ENCODE assay signal across 1 cellular context in the genomic region with DNA sequence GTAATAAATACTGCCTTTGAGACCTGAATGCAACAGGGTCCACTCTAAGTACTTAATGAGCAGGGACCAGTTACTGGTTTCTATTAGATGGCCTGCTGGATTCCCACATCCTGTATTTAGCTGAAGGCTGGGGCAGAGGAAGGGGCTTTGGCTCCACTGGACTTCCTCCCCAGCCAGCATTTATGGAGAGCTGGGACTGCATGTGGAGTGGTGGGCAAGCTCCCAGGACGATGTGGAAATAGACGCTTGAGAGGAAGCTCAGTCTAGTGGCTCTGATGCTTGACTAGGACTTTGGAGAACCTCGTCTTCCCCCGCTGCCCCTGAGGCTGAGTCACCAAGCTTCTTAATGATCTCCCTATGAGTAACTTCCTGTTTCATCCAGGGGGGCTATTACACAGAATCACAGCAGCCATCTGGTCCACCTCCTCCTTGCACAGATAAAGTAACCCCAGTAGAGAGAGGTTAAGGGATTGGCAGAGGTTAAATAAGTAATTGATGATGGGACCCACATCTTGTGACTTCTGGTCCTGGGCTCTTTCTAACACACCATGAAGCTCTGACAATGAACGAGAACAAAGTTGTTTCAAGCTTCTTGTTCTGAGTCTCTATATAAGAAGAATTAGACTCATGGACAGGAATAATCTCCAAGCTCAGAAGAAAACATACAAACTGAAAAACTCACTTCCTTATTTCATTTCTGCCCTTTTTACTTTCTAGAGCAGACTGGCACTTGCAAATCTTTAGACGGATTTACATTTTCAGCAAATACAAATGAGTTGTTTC.
A peak's percentile ranks its signal among the peaks of the same experiment; 100 is the strongest.
TF ChIP-seq lines count a peak whose summit lies in the region.

No MANE protein-coding gene starts in this region.

TF ChIP-seq in K562, 482 proteins besides CTCF, POLR2A, EP300 and RAD21 (continued from another document and continues in another):
- TF ChIP-seq, protein P1, sequence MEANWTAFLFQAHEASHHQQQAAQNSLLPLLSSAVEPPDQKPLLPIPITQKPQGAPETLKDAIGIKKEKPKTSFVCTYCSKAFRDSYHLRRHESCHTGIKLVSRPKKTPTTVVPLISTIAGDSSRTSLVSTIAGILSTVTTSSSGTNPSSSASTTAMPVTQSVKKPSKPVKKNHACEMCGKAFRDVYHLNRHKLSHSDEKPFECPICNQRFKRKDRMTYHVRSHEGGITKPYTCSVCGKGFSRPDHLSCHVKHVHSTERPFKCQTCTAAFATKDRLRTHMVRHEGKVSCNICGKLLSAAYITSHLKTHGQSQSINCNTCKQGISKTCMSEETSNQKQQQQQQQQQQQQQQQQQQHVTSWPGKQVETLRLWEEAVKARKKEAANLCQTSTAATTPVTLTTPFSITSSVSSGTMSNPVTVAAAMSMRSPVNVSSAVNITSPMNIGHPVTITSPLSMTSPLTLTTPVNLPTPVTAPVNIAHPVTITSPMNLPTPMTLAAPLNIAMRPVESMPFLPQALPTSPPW (CRISPR knock-in tag; IDR thresholded peaks at IDR 0.05) = peak; percentile 59
- no peak for TF ChIP-seq NFYB (IDR thresholded peaks at IDR 0.05; ENCODE audit: extremely low read depth, insufficient read length)
- no peak for TF ChIP-seq MTA3 (IDR thresholded peaks at IDR 0.05; ENCODE audit: borderline replicate concordance)
- no peak for TF ChIP-seq CEBPB (tag; IDR thresholded peaks at IDR 0.05)
- TF ChIP-seq, protein P2, sequence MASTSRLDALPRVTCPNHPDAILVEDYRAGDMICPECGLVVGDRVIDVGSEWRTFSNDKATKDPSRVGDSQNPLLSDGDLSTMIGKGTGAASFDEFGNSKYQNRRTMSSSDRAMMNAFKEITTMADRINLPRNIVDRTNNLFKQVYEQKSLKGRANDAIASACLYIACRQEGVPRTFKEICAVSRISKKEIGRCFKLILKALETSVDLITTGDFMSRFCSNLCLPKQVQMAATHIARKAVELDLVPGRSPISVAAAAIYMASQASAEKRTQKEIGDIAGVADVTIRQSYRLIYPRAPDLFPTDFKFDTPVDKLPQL (IDR thresholded peaks at IDR 0.05; ENCODE audit: extremely low read depth, insufficient read length) = no peak
- TF ChIP-seq, protein P3, sequence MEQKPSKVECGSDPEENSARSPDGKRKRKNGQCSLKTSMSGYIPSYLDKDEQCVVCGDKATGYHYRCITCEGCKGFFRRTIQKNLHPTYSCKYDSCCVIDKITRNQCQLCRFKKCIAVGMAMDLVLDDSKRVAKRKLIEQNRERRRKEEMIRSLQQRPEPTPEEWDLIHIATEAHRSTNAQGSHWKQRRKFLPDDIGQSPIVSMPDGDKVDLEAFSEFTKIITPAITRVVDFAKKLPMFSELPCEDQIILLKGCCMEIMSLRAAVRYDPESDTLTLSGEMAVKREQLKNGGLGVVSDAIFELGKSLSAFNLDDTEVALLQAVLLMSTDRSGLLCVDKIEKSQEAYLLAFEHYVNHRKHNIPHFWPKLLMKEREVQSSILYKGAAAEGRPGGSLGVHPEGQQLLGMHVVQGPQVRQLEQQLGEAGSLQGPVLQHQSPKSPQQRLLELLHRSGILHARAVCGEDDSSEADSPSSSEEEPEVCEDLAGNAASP (IDR thresholded peaks at IDR 0.05) = no peak
- no peak for TF ChIP-seq ZNF583 (CRISPR knock-in tag; IDR thresholded peaks at IDR 0.05)
- no peak for TF ChIP-seq NCOA6 (IDR thresholded peaks at IDR 0.05)
- TF ChIP-seq CBX5 (IDR thresholded peaks at IDR 0.05; ENCODE audit: borderline replicate concordance, low read depth) = no peak
- TF ChIP-seq, protein P4, sequence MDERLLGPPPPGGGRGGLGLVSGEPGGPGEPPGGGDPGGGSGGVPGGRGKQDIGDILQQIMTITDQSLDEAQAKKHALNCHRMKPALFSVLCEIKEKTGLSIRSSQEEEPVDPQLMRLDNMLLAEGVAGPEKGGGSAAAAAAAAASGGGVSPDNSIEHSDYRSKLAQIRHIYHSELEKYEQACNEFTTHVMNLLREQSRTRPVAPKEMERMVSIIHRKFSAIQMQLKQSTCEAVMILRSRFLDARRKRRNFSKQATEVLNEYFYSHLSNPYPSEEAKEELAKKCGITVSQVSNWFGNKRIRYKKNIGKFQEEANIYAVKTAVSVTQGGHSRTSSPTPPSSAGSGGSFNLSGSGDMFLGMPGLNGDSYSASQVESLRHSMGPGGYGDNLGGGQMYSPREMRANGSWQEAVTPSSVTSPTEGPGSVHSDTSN (CRISPR knock-in tag; IDR thresholded peaks at IDR 0.05; ENCODE audit: low read depth) = no peak
- TF ChIP-seq, protein P4 (tag; conservative IDR thresholded peaks at IDR 0.05; ENCODE audit: low read depth) = no peak
- TF ChIP-seq, protein P5, sequence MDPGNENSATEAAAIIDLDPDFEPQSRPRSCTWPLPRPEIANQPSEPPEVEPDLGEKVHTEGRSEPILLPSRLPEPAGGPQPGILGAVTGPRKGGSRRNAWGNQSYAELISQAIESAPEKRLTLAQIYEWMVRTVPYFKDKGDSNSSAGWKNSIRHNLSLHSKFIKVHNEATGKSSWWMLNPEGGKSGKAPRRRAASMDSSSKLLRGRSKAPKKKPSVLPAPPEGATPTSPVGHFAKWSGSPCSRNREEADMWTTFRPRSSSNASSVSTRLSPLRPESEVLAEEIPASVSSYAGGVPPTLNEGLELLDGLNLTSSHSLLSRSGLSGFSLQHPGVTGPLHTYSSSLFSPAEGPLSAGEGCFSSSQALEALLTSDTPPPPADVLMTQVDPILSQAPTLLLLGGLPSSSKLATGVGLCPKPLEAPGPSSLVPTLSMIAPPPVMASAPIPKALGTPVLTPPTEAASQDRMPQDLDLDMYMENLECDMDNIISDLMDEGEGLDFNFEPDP (CRISPR knock-in tag; IDR thresholded peaks at IDR 0.05) = no peak
- TF ChIP-seq, protein P6, sequence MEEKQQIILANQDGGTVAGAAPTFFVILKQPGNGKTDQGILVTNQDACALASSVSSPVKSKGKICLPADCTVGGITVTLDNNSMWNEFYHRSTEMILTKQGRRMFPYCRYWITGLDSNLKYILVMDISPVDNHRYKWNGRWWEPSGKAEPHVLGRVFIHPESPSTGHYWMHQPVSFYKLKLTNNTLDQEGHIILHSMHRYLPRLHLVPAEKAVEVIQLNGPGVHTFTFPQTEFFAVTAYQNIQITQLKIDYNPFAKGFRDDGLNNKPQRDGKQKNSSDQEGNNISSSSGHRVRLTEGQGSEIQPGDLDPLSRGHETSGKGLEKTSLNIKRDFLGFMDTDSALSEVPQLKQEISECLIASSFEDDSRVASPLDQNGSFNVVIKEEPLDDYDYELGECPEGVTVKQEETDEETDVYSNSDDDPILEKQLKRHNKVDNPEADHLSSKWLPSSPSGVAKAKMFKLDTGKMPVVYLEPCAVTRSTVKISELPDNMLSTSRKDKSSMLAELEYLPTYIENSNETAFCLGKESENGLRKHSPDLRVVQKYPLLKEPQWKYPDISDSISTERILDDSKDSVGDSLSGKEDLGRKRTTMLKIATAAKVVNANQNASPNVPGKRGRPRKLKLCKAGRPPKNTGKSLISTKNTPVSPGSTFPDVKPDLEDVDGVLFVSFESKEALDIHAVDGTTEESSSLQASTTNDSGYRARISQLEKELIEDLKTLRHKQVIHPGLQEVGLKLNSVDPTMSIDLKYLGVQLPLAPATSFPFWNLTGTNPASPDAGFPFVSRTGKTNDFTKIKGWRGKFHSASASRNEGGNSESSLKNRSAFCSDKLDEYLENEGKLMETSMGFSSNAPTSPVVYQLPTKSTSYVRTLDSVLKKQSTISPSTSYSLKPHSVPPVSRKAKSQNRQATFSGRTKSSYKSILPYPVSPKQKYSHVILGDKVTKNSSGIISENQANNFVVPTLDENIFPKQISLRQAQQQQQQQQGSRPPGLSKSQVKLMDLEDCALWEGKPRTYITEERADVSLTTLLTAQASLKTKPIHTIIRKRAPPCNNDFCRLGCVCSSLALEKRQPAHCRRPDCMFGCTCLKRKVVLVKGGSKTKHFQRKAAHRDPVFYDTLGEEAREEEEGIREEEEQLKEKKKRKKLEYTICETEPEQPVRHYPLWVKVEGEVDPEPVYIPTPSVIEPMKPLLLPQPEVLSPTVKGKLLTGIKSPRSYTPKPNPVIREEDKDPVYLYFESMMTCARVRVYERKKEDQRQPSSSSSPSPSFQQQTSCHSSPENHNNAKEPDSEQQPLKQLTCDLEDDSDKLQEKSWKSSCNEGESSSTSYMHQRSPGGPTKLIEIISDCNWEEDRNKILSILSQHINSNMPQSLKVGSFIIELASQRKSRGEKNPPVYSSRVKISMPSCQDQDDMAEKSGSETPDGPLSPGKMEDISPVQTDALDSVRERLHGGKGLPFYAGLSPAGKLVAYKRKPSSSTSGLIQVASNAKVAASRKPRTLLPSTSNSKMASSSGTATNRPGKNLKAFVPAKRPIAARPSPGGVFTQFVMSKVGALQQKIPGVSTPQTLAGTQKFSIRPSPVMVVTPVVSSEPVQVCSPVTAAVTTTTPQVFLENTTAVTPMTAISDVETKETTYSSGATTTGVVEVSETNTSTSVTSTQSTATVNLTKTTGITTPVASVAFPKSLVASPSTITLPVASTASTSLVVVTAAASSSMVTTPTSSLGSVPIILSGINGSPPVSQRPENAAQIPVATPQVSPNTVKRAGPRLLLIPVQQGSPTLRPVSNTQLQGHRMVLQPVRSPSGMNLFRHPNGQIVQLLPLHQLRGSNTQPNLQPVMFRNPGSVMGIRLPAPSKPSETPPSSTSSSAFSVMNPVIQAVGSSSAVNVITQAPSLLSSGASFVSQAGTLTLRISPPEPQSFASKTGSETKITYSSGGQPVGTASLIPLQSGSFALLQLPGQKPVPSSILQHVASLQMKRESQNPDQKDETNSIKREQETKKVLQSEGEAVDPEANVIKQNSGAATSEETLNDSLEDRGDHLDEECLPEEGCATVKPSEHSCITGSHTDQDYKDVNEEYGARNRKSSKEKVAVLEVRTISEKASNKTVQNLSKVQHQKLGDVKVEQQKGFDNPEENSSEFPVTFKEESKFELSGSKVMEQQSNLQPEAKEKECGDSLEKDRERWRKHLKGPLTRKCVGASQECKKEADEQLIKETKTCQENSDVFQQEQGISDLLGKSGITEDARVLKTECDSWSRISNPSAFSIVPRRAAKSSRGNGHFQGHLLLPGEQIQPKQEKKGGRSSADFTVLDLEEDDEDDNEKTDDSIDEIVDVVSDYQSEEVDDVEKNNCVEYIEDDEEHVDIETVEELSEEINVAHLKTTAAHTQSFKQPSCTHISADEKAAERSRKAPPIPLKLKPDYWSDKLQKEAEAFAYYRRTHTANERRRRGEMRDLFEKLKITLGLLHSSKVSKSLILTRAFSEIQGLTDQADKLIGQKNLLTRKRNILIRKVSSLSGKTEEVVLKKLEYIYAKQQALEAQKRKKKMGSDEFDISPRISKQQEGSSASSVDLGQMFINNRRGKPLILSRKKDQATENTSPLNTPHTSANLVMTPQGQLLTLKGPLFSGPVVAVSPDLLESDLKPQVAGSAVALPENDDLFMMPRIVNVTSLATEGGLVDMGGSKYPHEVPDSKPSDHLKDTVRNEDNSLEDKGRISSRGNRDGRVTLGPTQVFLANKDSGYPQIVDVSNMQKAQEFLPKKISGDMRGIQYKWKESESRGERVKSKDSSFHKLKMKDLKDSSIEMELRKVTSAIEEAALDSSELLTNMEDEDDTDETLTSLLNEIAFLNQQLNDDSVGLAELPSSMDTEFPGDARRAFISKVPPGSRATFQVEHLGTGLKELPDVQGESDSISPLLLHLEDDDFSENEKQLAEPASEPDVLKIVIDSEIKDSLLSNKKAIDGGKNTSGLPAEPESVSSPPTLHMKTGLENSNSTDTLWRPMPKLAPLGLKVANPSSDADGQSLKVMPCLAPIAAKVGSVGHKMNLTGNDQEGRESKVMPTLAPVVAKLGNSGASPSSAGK (IDR thresholded peaks at IDR 0.05) = no peak
- peak; percentile 23 for TF ChIP-seq DACH1 (IDR thresholded peaks at IDR 0.05; ENCODE audit: partially characterized antibody)
- TF ChIP-seq HOXB6 (CRISPR knock-in tag; IDR thresholded peaks at IDR 0.05; ENCODE audit: borderline replicate concordance) = no peak
- TF ChIP-seq, protein P7, sequence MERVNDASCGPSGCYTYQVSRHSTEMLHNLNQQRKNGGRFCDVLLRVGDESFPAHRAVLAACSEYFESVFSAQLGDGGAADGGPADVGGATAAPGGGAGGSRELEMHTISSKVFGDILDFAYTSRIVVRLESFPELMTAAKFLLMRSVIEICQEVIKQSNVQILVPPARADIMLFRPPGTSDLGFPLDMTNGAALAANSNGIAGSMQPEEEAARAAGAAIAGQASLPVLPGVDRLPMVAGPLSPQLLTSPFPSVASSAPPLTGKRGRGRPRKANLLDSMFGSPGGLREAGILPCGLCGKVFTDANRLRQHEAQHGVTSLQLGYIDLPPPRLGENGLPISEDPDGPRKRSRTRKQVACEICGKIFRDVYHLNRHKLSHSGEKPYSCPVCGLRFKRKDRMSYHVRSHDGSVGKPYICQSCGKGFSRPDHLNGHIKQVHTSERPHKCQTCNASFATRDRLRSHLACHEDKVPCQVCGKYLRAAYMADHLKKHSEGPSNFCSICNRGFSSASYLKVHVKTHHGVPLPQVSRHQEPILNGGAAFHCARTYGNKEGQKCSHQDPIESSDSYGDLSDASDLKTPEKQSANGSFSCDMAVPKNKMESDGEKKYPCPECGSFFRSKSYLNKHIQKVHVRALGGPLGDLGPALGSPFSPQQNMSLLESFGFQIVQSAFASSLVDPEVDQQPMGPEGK (CRISPR knock-in tag; IDR thresholded peaks at IDR 0.05; ENCODE audit: borderline replicate concordance) = no peak
- TF ChIP-seq FOXA1 (IDR thresholded peaks at IDR 0.05; ENCODE audit: borderline replicate concordance) = no peak
- TF ChIP-seq, protein P8, sequence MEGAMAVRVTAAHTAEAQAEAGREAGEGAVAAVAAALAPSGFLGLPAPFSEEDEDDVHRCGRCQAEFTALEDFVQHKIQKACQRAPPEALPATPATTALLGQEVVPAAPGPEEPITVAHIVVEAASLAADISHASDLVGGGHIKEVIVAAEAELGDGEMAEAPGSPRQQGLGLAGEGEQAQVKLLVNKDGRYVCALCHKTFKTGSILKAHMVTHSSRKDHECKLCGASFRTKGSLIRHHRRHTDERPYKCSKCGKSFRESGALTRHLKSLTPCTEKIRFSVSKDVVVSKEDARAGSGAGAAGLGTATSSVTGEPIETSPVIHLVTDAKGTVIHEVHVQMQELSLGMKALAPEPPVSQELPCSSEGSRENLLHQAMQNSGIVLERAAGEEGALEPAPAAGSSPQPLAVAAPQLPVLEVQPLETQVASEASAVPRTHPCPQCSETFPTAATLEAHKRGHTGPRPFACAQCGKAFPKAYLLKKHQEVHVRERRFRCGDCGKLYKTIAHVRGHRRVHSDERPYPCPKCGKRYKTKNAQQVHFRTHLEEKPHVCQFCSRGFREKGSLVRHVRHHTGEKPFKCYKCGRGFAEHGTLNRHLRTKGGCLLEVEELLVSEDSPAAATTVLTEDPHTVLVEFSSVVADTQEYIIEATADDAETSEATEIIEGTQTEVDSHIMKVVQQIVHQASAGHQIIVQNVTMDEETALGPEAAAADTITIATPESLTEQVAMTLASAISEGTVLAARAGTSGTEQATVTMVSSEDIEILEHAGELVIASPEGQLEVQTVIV (CRISPR knock-in tag; IDR thresholded peaks at IDR 0.05; ENCODE audit: borderline replicate concordance) = no peak
- TF ChIP-seq CBX2 (IDR thresholded peaks at IDR 0.05; ENCODE audit: insufficient read depth, low read length, poor library complexity, severe bottlenecking) = no peak
- peak; percentile 66 for TF ChIP-seq TEAD4 (IDR thresholded peaks at IDR 0.05; ENCODE audit: low read length)
- no peak for TF ChIP-seq TEAD4 (CRISPR knock-in tag; IDR thresholded peaks at IDR 0.05; ENCODE audit: borderline replicate concordance)
